ENCODE assay signal across 9 cellular contexts in the genomic region with DNA sequence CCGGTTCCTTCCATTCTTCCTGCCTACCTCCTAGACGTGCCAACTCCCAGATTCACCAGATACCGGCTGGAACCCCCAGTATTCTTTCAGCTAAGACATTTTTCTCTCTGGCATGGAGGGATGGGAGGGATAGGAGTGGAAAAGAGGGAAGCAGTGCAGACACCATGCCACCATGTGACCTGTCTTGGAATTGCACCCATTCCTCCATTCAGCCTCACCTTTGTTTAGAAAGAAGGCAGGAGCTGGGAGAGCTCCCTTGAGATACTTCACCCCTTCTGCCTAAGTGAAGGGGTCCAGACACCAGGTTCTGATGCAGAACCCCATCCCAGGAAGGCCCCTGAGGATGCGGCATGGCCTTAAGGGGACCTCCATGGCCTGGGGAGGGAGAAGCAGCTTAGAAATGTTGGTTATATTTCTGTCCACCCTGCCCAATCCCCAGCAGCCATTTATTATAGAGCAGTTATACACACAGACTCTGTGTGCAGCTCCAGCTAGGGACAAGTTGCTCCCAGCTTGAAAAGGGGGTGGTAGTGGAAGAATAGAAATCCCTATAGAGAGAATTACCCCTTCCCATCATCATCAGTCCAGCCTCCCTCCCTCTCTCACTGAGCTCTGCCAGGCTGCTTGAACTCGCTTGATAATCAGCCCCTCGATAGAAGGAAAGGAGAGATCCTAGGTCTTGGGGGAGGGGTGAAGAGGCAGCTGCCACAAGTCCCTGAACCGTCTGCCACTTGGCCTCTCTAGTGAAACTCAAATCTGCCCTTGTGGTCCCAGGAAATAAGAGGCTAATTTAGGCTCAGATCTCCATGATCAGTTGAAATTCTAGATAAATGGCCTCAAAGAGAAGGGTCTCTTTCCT. TPM values are rescaled to one million over a fixed set of nuclear protein-coding genes. Genes with fewer than 3 reads are reported as not detected.
DNase-seq lines count a peak whose midpoint lies in the region; ATAC-seq and TF ChIP-seq lines count a peak whose summit lies in the region.
"Had no signal": no experiment of that assay in that cellular context is flagged by ENCODE, and none has a peak within 500 bp of the region (broad histone marks: within the 10 kb centered on the region; RNA-seq: fewer than 3 reads in every experiment).

No MANE protein-coding gene starts in this region.

- H3K9ac ChIP-seq in iPS-15b (ENCODE audit: low read depth, low read length) (peak overlapping the region; percentile 74), smooth muscle cell (ENCODE audit: low read depth) (peak overlapping the region; percentile 94)

- H3K4me3 Mint-ChIP-seq in activated naive CD8-positive, alpha-beta T cell treated with anti-CD3 and anti-CD28 coated beads for 36 hours = no peak overlapping the region

- no peaks in the 10 kb centered on the region for H3K9me3 ChIP-seq in MG63
- no peaks in the 10 kb centered on the region for H3K9me3 ChIP-seq in iPS-15b (ENCODE audit: control insufficient read depth, insufficient read depth, low read length)
- no peaks in the 10 kb centered on the region for H3K9me3 ChIP-seq in smooth muscle cell (replicated peaks; ENCODE audit: low read depth)

- peak overlapping the region; percentile 62 for H3K27ac Mint-ChIP-seq in activated naive CD8-positive, alpha-beta T cell treated with anti-CD3 and anti-CD28 coated beads for 36 hours

- peaks cover 23% of the 10 kb centered on the region for H3K4me1 ChIP-seq in iPS-15b (ENCODE audit: control insufficient read depth, insufficient read depth, low read length)
- peaks cover 51% of the 10 kb centered on the region for H3K4me1 ChIP-seq in smooth muscle cell (ENCODE audit: low read depth)

- H3K79me2 ChIP-seq in smooth muscle cell (ENCODE audit: low read depth) = no peaks in the 10 kb centered on the region

- no peak for ATAC-seq in HG03520 (IDR thresholded peaks at IDR 0.05; ENCODE audit: unreplicated experiment)

- H3K27me3 ChIP-seq in MG63 (no peaks in the 10 kb centered on the region), iPS-15b (ENCODE audit: control insufficient read depth, insufficient read depth, low read length) (no peaks in the 10 kb centered on the region), smooth muscle cell (ENCODE audit: low read depth) (no peaks in the 10 kb centered on the region)

- H3K4me1 Mint-ChIP-seq in activated naive CD8-positive, alpha-beta T cell treated with anti-CD3 and anti-CD28 coated beads for 36 hours = peaks cover 46% of the 10 kb centered on the region

- H3K9me3 Mint-ChIP-seq in activated naive CD8-positive, alpha-beta T cell treated with anti-CD3 and anti-CD28 coated beads for 36 hours = no peaks in the 10 kb centered on the region
- H3K9me3 Mint-ChIP-seq: CD4-positive, CD25-positive, alpha-beta regulatory T cell had no signal

- H3K36me3 ChIP-seq in MG63 (no peaks in the 10 kb centered on the region), iPS-15b (ENCODE audit: control insufficient read depth, insufficient read depth, low read length) (peaks cover 38% of the 10 kb centered on the region), smooth muscle cell (ENCODE audit: low read depth) (no peaks in the 10 kb centered on the region)

- DNase-seq in NCI-H1105 treated with DMSO at 0.1 percent for 48 hours (lab: John Stamatoyannopoulos, UW) (peak; percentile 44), NCI-H1105 (lab: John Stamatoyannopoulos, UW) (no peak), MG63 (peak; percentile 15), smooth muscle cell (lab: John Stamatoyannopoulos, UW; ENCODE audit: unreplicated experiment) (no peak)
- DNase-seq in activated naive CD8-positive, alpha-beta T cell treated with anti-CD3 and anti-CD28 coated beads for 36 hours = no peak
- DNase-seq in central memory CD4-positive, alpha-beta T cell = no peak
- DNase-seq: CD4-positive, CD25-positive, alpha-beta regulatory T cell had no signal

- H3K27ac ChIP-seq in smooth muscle cell (ENCODE audit: low read depth) = peak overlapping the region; percentile 100

- WGBS in smooth muscle cell (ENCODE audit: low lambda C conversion rate) = 27% methylated on average over 7 of the region's 7 CpGs

- H4K20me1 ChIP-seq in smooth muscle cell (ENCODE audit: low read depth) = peaks cover 9% of the 10 kb centered on the region

- H3K4me2 ChIP-seq in smooth muscle cell = peak overlapping the region; percentile 76

- H3K27me3 Mint-ChIP-seq in activated naive CD8-positive, alpha-beta T cell treated with anti-CD3 and anti-CD28 coated beads for 36 hours = no peaks in the 10 kb centered on the region
- H3K27me3 Mint-ChIP-seq: CD4-positive, CD25-positive, alpha-beta regulatory T cell had no signal

- peaks cover 49% of the 10 kb centered on the region for H3F3A ChIP-seq in smooth muscle cell (ENCODE audit: low read depth)

- no peak overlapping the region for H2AFZ ChIP-seq in smooth muscle cell (ENCODE audit: low read depth)

- H3K36me3 Mint-ChIP-seq in activated naive CD8-positive, alpha-beta T cell treated with anti-CD3 and anti-CD28 coated beads for 36 hours = peaks cover 18% of the 10 kb centered on the region

- TF ChIP-seq CTCF in smooth muscle cell (IDR thresholded peaks at IDR 0.05; ENCODE audit: borderline replicate concordance, insufficient read depth, poor library complexity, severe bottlenecking) = peak; percentile 38

- H3K4me3 ChIP-seq in MG63 (no peak overlapping the region), iPS-15b (ENCODE audit: low read depth, low read length) (peak overlapping the region; percentile 18), smooth muscle cell (no peak overlapping the region)

RNA-seq across cellular contexts. Expression of a gene that starts 5.1 kb away (rescaled TPM):
- 3.7 and 4.1 TPM in 2 replicates for total RNA-seq in MG63 (2014; rRNA removed; shearing (Covaris generic); ENCODE audit: low replicate concordance)
- 1 to 10 TPM; 7.6 to 8.1 TPM for total RNA-seq in activated naive CD8-positive, alpha-beta T cell treated with anti-CD3 and anti-CD28 coated beads for 36 hours
- total RNA-seq in smooth muscle cell = 26.8 and 29.6 TPM in 2 replicates
- polyA plus RNA-seq in smooth muscle cell = 28.4 and 30.5 TPM in 2 replicates

RNA-seq across cellular contexts. Expression of a gene that starts 36.6 kb away (rescaled TPM):
- total RNA-seq in MG63 (2014; rRNA removed; shearing (Covaris generic); ENCODE audit: low replicate concordance) = not detected in 2 replicates
- under 1 TPM; 0.23 to 0.30 TPM for total RNA-seq in activated naive CD8-positive, alpha-beta T cell treated with anti-CD3 and anti-CD28 coated beads for 36 hours
- total RNA-seq in smooth muscle cell = 0.22 and 0.49 TPM in 2 replicates
- polyA plus RNA-seq in smooth muscle cell = 0.07 and 0.90 TPM in 2 replicates
- total RNA-seq: CD4-positive, CD25-positive, alpha-beta regulatory T cell had no signal
- polyA plus RNA-seq: CD4-positive, CD25-positive, alpha-beta regulatory T cell had no signal

Comparison
In these comparisons a context has a peak if more than half of its experiments do, and no peak if none do; other contexts are left out.
1. DNase-seq: peak in NCI-H1105 treated with DMSO at 0.1 percent for 48 hours (single experiment) and MG63 (single experiment); none in NCI-H1105 (single experiment), activated naive CD8-positive, alpha-beta T cell treated with anti-CD3 and anti-CD28 coated beads for 36 hours (single experiment), smooth muscle cell (single experiment) and central memory CD4-positive, alpha-beta T cell (single experiment).